In the genomic region with DNA sequence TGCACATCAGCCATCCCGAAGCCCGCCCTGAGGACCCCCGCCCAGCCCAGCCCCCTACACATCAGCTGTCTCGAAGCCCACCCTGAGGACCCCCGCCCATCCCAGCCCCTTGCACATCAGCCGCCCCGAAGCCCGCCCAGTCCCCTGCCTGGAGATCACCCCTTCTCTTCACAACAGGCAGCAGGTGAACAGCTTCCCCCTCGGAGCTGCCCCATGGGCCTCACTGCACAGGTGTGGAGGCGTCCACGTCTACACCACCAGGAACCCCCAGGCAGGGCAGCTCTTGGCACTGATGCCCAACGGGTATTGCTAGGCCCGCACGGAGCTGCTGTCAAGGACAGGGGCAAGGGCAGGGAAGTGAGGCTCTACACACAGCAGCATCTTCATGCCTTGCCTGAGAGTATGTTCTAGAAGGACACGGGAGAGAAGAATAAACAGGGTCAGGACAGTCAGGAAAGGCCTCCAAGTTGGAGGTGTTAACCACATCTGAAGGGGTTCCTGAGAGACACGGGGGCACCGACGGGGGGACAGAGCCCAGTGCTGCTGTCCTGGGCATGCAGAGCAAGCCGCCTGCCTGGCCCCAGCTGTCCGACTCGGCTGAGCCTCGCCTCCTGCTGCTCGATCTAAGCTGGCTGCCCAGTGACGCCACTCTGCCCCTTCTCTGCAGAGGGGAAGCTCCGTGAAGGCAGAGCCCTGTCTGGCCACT, we compare ENCODE assay signal across 11 cellular contexts.
DNase-seq lines count a peak whose midpoint lies in the region; ATAC-seq, FAIRE-seq and TF ChIP-seq lines count a peak whose summit lies in the region.
"Had no signal": no experiment of that assay in that cellular context is flagged by ENCODE, and none has a peak within 500 bp of the region (broad histone marks: within the 10 kb centered on the region; RNA-seq: fewer than 3 reads in every experiment).

No MANE protein-coding gene starts in this region.

- WGBS in esophagus squamous epithelium, 2 donors, result 86 to 95% methylated on average over 6 to 9 of the region's 25 CpGs
- WGBS in trophoblast cell (ENCODE audit: extremely low coverage, insufficient coverage, insufficient read length), result no CpG with 5 or more reads among the region's 25 CpGs

- H3K9me3 ChIP-seq in esophagus squamous epithelium (no peaks in the 10 kb centered on the region), trophoblast cell (ENCODE audit: insufficient read depth, low read depth, low read length) (peaks cover 3% of the 10 kb centered on the region)

- H3K27me3 Mint-ChIP-seq in CD14-positive monocyte (ENCODE audit: low read depth in 3 of 3), result peaks cover 0 to 2% (median 0%) of the 10 kb centered on the region in 3 donors

- no peaks in the 10 kb centered on the region for H3K79me2 ChIP-seq in trophoblast cell (ENCODE audit: control insufficient read depth, insufficient read depth, low read length, poor library complexity)

- H3K4me3 ChIP-seq in HL-60 (replicated peaks; ENCODE audit: insufficient read depth, low read length), result no peak overlapping the region
- H3K4me3 ChIP-seq in esophagus squamous epithelium, result no peak overlapping the region
- H3K4me3 ChIP-seq in trophoblast cell (ENCODE audit: low read depth, low read length), result no peak overlapping the region

- no peak overlapping the region for H3K23ac ChIP-seq in trophoblast cell (ENCODE audit: low read length)

- H3K4me2 ChIP-seq in trophoblast cell (ENCODE audit: low read length), result no peak overlapping the region

- intact Hi-C loops in CD14-positive monocyte (cut with micrococcal nuclease) (no loop called here), esophagus squamous epithelium (cut with DNase I) (no loop called here)

- no peak overlapping the region for H3K9ac ChIP-seq in trophoblast cell (ENCODE audit: low read length)

- no peak for TF ChIP-seq CTCF in CD14-positive monocyte (IDR thresholded peaks at IDR 0.05)
- no peak for TF ChIP-seq CTCF in HL-60 (IDR thresholded peaks at IDR 0.05; ENCODE audit: insufficient read depth, low read length)
- TF ChIP-seq CTCF in esophagus squamous epithelium (IDR thresholded peaks at IDR 0.05), result no peak
- no peak for TF ChIP-seq CTCF in D721Med (IDR thresholded peaks at IDR 0.05; ENCODE audit: insufficient read depth, missing control alignments)
- no peak for TF ChIP-seq CTCF in GM10266 (IDR thresholded peaks at IDR 0.05; ENCODE audit: control insufficient read depth, insufficient read depth, low read depth, missing control alignments)

- peaks cover 18 to 37% of the 10 kb centered on the region in 2 donors for H3K36me3 Mint-ChIP-seq in CD14-positive monocyte

- no peak for TF ChIP-seq POLR2A in esophagus squamous epithelium (IDR thresholded peaks at IDR 0.05)

- DNase-seq in CD14-positive monocyte (ENCODE audit: low spot score) (peak; percentile 46), HL-60 (ENCODE audit: low read depth in 1 of 2, low spot score in 1 of 2) (no peak), esophagus squamous epithelium (lab: John Stamatoyannopoulos, UW) (no peak), trophoblast cell (no peak), D721Med (ENCODE audit: insufficient read length, low spot score) (no peak), GM10266 (ENCODE audit: extremely low spot score) (no peak)
- DNase-seq: effector memory CD4-positive, alpha-beta T cell; stimulated activated CD4-positive, alpha-beta T cell treated with anti-CD3 and anti-CD28 coated beads, Interleukin-2, amount 100 ng/mL, for 24 hours had no signal

- peaks cover 0 to 2% (median 0%) of the 10 kb centered on the region in 7 donors for H3K9me3 Mint-ChIP-seq in CD14-positive monocyte
- H3K9me3 Mint-ChIP-seq: activated T-helper 1 cell treated with anti-CD3 and anti-CD28 coated beads, Interleukin-12 subunit alpha, Interleukin-12 subunit beta, Interleukin-2, Interleukin-4 antibody, amounts not matched to agents 30 ng/mL and 10 ng/mL and 1 ng/mL, durations not matched to agents 14 hours and 24 hours and 36 hours had no signal

- no peak overlapping the region for H3K14ac ChIP-seq in trophoblast cell (ENCODE audit: low read length)

- no peak for FAIRE-seq in D721Med (lab: Jason Lieb, UNC)

- no peak overlapping the region for H2BK120ac ChIP-seq in trophoblast cell (ENCODE audit: insufficient read depth, low read length, poor library complexity)

- H3K36me3 ChIP-seq in esophagus squamous epithelium (no peaks in the 10 kb centered on the region), trophoblast cell (ENCODE audit: control insufficient read depth in 1 of 2, insufficient read depth in 2 of 2, low read length in 2 of 2) (no peaks in the 10 kb centered on the region)

- peak overlapping the region; percentile 8 for H2AFZ ChIP-seq in trophoblast cell (ENCODE audit: insufficient read depth, low read length, poor library complexity)

- peak overlapping the region; percentile 42 to 100 (median 99) for H3K27ac Mint-ChIP-seq in CD14-positive monocyte

- H2BK5ac ChIP-seq in trophoblast cell (ENCODE audit: low read depth, low read length, poor library complexity), result no peak overlapping the region

- no peak overlapping the region for H4K8ac ChIP-seq in trophoblast cell (ENCODE audit: low read depth, low read length)

- peaks cover 46 to 93% (median 63%) of the 10 kb centered on the region in 3 donors for H3K4me1 ChIP-seq in esophagus squamous epithelium
- peaks cover 16 to 19% of the 10 kb centered on the region in 2 experiments for H3K4me1 ChIP-seq in trophoblast cell (ENCODE audit: control insufficient read depth in 1 of 2, insufficient read depth in 2 of 2, low read length in 2 of 2)

- H3K27ac ChIP-seq in HL-60 (replicated peaks), result peak overlapping the region; percentile 55
- H3K27ac ChIP-seq in esophagus squamous epithelium, result peak overlapping the region; percentile 60 to 90 (median 85)
- no peak overlapping the region for H3K27ac ChIP-seq in trophoblast cell (ENCODE audit: low read depth, low read length)

- no peak overlapping the region for H3K18ac ChIP-seq in trophoblast cell (ENCODE audit: low read length)

- no peak overlapping the region for H4K91ac ChIP-seq in trophoblast cell (ENCODE audit: low read depth, low read length)

- H3K27me3 ChIP-seq in HL-60 (ENCODE audit: insufficient read depth, poor library complexity, severe bottlenecking) (no peaks in the 10 kb centered on the region), esophagus squamous epithelium (no peaks in the 10 kb centered on the region), trophoblast cell (ENCODE audit: insufficient read depth, low read length) (no peaks in the 10 kb centered on the region)

- ATAC-seq in GM21619 (IDR thresholded peaks at IDR 0.05; ENCODE audit: unreplicated experiment) (no peak), HG03432 (IDR thresholded peaks at IDR 0.05; ENCODE audit: unreplicated experiment) (no peak)

- H3K4me1 Mint-ChIP-seq in CD14-positive monocyte, result peaks cover 94% of the 10 kb centered on the region

- H2BK12ac ChIP-seq in trophoblast cell (ENCODE audit: low read length), result no peak overlapping the region

- H4K12ac ChIP-seq in trophoblast cell (ENCODE audit: low read depth, low read length), result no peak overlapping the region

- no peak overlapping the region for H2AK5ac ChIP-seq in trophoblast cell (ENCODE audit: low read length)

- H3K79me1 ChIP-seq in trophoblast cell (ENCODE audit: low read length), result peaks cover 12% of the 10 kb centered on the region

- H3K4ac ChIP-seq in trophoblast cell (ENCODE audit: low read depth, low read length), result no peak overlapping the region

- no peak overlapping the region for H3K4me3 Mint-ChIP-seq in CD14-positive monocyte
